ENCODE assay signal across 1 cellular context in the genomic region with DNA sequence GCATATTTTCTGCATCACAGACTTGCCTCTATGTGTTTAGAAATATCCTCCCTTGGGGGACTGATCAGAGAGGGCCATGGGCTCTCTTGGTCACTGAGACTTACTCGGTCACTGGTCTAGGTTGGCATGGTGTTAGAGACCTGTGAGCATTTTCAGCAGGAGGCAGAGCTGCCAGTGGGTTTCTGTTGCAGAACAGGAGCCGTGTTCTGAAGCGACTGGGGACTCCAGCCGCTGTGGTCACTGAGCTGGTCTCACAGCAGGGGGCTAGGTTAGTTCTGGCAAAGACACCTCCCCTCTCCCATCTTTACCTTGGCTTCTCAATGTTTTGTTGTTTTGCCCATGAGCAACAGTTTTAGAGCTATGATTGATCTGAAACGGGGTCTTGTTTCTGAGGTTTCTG.
TF ChIP-seq lines count a peak whose summit lies in the region.

No MANE protein-coding gene starts in this region.

TF ChIP-seq in HepG2, 621 proteins besides CTCF, POLR2A, EP300 and RAD21:
- TF ChIP-seq, protein P1, sequence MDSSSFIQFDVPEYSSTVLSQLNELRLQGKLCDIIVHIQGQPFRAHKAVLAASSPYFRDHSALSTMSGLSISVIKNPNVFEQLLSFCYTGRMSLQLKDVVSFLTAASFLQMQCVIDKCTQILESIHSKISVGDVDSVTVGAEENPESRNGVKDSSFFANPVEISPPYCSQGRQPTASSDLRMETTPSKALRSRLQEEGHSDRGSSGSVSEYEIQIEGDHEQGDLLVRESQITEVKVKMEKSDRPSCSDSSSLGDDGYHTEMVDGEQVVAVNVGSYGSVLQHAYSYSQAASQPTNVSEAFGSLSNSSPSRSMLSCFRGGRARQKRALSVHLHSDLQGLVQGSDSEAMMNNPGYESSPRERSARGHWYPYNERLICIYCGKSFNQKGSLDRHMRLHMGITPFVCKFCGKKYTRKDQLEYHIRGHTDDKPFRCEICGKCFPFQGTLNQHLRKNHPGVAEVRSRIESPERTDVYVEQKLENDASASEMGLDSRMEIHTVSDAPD (CRISPR knock-in tag; IDR thresholded peaks at IDR 0.05), result no peak
- TF ChIP-seq, protein P2, sequence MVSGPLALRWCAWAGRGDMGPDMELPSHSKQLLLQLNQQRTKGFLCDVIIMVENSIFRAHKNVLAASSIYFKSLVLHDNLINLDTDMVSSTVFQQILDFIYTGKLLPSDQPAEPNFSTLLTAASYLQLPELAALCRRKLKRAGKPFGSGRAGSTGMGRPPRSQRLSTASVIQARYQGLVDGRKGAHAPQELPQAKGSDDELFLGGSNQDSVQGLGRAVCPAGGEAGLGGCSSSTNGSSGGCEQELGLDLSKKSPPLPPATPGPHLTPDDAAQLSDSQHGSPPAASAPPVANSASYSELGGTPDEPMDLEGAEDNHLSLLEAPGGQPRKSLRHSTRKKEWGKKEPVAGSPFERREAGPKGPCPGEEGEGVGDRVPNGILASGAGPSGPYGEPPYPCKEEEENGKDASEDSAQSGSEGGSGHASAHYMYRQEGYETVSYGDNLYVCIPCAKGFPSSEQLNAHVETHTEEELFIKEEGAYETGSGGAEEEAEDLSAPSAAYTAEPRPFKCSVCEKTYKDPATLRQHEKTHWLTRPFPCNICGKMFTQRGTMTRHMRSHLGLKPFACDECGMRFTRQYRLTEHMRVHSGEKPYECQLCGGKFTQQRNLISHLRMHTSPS (CRISPR knock-in tag; IDR thresholded peaks at IDR 0.05; ENCODE audit: low read depth), result no peak
- TF ChIP-seq ZNF891 (CRISPR knock-in tag; IDR thresholded peaks at IDR 0.05) (no peak), KAT7 (CRISPR knock-in tag; IDR thresholded peaks at IDR 0.05; ENCODE audit: borderline replicate concordance) (no peak), ZNF83 (CRISPR knock-in tag; IDR thresholded peaks at IDR 0.05; ENCODE audit: borderline replicate concordance) (no peak), NCOA1 (CRISPR knock-in tag; IDR thresholded peaks at IDR 0.05) (no peak), ZNF329 (CRISPR knock-in tag; IDR thresholded peaks at IDR 0.05; ENCODE audit: low read depth) (no peak), CC2D1A (CRISPR knock-in tag; IDR thresholded peaks at IDR 0.05) (no peak)
- TF ChIP-seq, protein P3, sequence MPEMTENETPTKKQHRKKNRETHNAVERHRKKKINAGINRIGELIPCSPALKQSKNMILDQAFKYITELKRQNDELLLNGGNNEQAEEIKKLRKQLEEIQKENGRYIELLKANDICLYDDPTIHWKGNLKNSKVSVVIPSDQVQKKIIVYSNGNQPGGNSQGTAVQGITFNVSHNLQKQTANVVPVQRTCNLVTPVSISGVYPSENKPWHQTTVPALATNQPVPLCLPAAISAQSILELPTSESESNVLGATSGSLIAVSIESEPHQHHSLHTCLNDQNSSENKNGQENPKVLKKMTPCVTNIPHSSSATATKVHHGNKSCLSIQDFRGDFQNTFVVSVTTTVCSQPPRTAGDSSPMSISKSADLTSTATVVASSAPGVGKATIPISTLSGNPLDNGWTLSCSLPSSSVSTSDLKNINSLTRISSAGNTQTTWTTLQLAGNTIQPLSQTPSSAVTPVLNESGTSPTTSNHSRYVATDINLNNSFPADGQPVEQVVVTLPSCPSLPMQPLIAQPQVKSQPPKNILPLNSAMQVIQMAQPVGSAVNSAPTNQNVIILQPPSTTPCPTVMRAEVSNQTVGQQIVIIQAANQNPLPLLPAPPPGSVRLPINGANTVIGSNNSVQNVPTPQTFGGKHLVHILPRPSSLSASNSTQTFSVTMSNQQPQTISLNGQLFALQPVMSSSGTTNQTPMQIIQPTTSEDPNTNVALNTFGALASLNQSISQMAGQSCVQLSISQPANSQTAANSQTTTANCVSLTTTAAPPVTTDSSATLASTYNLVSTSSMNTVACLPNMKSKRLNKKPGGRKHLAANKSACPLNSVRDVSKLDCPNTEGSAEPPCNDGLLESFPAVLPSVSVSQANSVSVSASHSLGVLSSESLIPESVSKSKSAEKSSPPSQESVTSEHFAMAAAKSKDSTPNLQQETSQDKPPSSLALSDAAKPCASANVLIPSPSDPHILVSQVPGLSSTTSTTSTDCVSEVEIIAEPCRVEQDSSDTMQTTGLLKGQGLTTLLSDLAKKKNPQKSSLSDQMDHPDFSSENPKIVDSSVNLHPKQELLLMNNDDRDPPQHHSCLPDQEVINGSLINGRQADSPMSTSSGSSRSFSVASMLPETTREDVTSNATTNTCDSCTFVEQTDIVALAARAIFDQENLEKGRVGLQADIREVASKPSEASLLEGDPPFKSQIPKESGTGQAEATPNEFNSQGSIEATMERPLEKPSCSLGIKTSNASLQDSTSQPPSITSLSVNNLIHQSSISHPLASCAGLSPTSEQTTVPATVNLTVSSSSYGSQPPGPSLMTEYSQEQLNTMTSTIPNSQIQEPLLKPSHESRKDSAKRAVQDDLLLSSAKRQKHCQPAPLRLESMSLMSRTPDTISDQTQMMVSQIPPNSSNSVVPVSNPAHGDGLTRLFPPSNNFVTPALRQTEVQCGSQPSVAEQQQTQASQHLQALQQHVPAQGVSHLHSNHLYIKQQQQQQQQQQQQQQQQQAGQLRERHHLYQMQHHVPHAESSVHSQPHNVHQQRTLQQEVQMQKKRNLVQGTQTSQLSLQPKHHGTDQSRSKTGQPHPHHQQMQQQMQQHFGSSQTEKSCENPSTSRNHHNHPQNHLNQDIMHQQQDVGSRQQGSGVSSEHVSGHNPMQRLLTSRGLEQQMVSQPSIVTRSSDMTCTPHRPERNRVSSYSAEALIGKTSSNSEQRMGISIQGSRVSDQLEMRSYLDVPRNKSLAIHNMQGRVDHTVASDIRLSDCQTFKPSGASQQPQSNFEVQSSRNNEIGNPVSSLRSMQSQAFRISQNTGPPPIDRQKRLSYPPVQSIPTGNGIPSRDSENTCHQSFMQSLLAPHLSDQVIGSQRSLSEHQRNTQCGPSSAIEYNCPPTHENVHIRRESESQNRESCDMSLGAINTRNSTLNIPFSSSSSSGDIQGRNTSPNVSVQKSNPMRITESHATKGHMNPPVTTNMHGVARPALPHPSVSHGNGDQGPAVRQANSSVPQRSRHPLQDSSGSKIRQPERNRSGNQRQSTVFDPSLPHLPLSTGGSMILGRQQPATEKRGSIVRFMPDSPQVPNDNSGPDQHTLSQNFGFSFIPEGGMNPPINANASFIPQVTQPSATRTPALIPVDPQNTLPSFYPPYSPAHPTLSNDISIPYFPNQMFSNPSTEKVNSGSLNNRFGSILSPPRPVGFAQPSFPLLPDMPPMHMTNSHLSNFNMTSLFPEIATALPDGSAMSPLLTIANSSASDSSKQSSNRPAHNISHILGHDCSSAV (CRISPR knock-in tag; IDR thresholded peaks at IDR 0.05; ENCODE audit: borderline replicate concordance), result no peak
- TF ChIP-seq, protein P4, sequence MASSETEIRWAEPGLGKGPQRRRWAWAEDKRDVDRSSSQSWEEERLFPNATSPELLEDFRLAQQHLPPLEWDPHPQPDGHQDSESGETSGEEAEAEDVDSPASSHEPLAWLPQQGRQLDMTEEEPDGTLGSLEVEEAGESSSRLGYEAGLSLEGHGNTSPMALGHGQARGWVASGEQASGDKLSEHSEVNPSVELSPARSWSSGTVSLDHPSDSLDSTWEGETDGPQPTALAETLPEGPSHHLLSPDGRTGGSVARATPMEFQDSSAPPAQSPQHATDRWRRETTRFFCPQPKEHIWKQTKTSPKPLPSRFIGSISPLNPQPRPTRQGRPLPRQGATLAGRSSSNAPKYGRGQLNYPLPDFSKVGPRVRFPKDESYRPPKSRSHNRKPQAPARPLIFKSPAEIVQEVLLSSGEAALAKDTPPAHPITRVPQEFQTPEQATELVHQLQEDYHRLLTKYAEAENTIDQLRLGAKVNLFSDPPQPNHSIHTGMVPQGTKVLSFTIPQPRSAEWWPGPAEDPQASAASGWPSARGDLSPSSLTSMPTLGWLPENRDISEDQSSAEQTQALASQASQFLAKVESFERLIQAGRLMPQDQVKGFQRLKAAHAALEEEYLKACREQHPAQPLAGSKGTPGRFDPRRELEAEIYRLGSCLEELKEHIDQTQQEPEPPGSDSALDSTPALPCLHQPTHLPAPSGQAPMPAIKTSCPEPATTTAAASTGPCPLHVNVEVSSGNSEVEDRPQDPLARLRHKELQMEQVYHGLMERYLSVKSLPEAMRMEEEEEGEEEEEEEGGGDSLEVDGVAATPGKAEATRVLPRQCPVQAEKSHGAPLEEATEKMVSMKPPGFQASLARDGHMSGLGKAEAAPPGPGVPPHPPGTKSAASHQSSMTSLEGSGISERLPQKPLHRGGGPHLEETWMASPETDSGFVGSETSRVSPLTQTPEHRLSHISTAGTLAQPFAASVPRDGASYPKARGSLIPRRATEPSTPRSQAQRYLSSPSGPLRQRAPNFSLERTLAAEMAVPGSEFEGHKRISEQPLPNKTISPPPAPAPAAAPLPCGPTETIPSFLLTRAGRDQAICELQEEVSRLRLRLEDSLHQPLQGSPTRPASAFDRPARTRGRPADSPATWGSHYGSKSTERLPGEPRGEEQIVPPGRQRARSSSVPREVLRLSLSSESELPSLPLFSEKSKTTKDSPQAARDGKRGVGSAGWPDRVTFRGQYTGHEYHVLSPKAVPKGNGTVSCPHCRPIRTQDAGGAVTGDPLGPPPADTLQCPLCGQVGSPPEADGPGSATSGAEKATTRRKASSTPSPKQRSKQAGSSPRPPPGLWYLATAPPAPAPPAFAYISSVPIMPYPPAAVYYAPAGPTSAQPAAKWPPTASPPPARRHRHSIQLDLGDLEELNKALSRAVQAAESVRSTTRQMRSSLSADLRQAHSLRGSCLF (CRISPR knock-in tag; IDR thresholded peaks at IDR 0.05; ENCODE audit: borderline replicate concordance), result no peak
TF ChIP-seq in HepG2: peak in this region for 0.
